ENCODE assay signal across 23 cellular contexts in genomic region chr6:35278708-35279107, GRCh38.
"Had no signal": no experiment of that assay in that cellular context is flagged by ENCODE, and none has a peak within 500 bp of the region (broad histone marks: within the 10 kb centered on the region; RNA-seq: fewer than 3 reads in every experiment).

No MANE protein-coding gene starts in this region.

- H3K4me3 ChIP-seq: gastrocnemius medialis, left lung, lung, pancreas, psoas muscle, testis, transverse colon had no signal

- H3K36me3 Mint-ChIP-seq: activated naive CD4-positive, alpha-beta T cell treated with anti-CD3 and anti-CD28 coated beads, Interleukin-2, amount 50 U/mL, for 72 hours had no signal

- H3K27me3 Mint-ChIP-seq: activated B cell treated with CpG ODN at 0.5 μM for 24 hours; activated CD8-positive, alpha-beta T cell treated with anti-CD3 and anti-CD28 coated beads for 36 hours; activated T-helper 17 cell treated with anti-CD3 and anti-CD28 coated beads, Interleukin-2, amount 50 U/mL, for 72 hours had no signal

- H3K27ac Mint-ChIP-seq: activated B cell treated with CpG ODN at 0.5 μM for 24 hours; activated CD8-positive, alpha-beta T cell treated with anti-CD3 and anti-CD28 coated beads for 36 hours; activated naive CD4-positive, alpha-beta T cell treated with anti-CD3 and anti-CD28 coated beads, Interleukin-2, amount 50 U/mL, for 72 hours; activated T-helper 17 cell treated with anti-CD3 and anti-CD28 coated beads, Interleukin-2, amount 50 U/mL, for 72 hours; nephron had no signal

- H3K4me1 Mint-ChIP-seq: activated B cell treated with CpG ODN at 0.5 μM for 24 hours; activated T-helper 17 cell treated with anti-CD3 and anti-CD28 coated beads, Interleukin-2, amount 50 U/mL, for 72 hours had no signal

- H3K4me3 Mint-ChIP-seq: activated B cell treated with CpG ODN at 0.5 μM for 24 hours; activated CD8-positive, alpha-beta T cell treated with anti-CD3 and anti-CD28 coated beads for 36 hours; activated T-cell treated with anti-CD3 and anti-CD28 coated beads, Interleukin-2, amount 50 U/mL, for 4 hours; activated T-helper 17 cell treated with anti-CD3 and anti-CD28 coated beads, Interleukin-2, amount 50 U/mL, for 72 hours; nephron had no signal

- H3K9me3 ChIP-seq: gastrocnemius medialis, left lung, pancreas, psoas muscle, testis, transverse colon had no signal

- H3K9me3 Mint-ChIP-seq: activated B cell treated with CpG ODN at 0.5 μM for 24 hours; activated CD8-positive, alpha-beta T cell treated with anti-CD3 and anti-CD28 coated beads for 36 hours; activated naive CD4-positive, alpha-beta T cell treated with anti-CD3 and anti-CD28 coated beads, Interleukin-2, amount 50 U/mL, for 72 hours; activated T-cell treated with anti-CD3 and anti-CD28 coated beads, Interleukin-2, amount 50 U/mL, for 4 hours; activated T-helper 17 cell treated with anti-CD3 and anti-CD28 coated beads, Interleukin-2, amount 50 U/mL, for 72 hours; nephron had no signal

- H3K27me3 ChIP-seq: gastrocnemius medialis, left lung, pancreas, testis, transverse colon had no signal

- H3K27ac ChIP-seq: epithelial cell of prostate, gastrocnemius medialis, left lung, pancreas, psoas muscle, testis, transverse colon had no signal

- H3K36me3 ChIP-seq: gastrocnemius medialis had no signal

- ATAC-seq: activated CD8-positive, alpha-beta T cell treated with anti-CD3 and anti-CD28 coated beads for 36 hours; activated naive CD4-positive, alpha-beta T cell treated with anti-CD3 and anti-CD28 coated beads, Interleukin-2, amount 50 U/mL, for 72 hours; activated T-cell treated with anti-CD3 and anti-CD28 coated beads, Interleukin-2, amount 50 U/mL, for 4 hours; activated T-helper 17 cell treated with anti-CD3 and anti-CD28 coated beads, Interleukin-2, amount 50 U/mL, for 72 hours; gastrocnemius medialis; left lung; pancreas; psoas muscle; stimulated activated naive CD8-positive, alpha-beta T cell treated with anti-CD3 and anti-CD28 coated beads, Interleukin-15, Interleukin-2, amounts not matched to agents 100 U/mL and 50 U/mL, for 24 hours had no signal

- H3K4me1 ChIP-seq: pancreas had no signal

- DNase-seq: activated B cell treated with CpG ODN at 0.5 μM for 24 hours; activated CD4-positive, alpha-beta T cell treated with anti-CD3 and anti-CD28 coated beads, Interleukin-2, amount 50 U/mL, for 1 hour; activated CD8-positive, alpha-beta T cell treated with anti-CD3 and anti-CD28 coated beads for 36 hours; activated naive CD4-positive, alpha-beta T cell; activated T-cell treated with anti-CD3 and anti-CD28 coated beads, Interleukin-2, amount 50 U/mL, for 4 hours; dermis blood vessel endothelial cell; effector CD8-positive, alpha-beta T cell; gastrocnemius medialis; glutamatergic neuron; hippocampal formation; left lung; pancreas; psoas muscle; stimulated activated CD4-positive, alpha-beta T cell treated with anti-CD3 and anti-CD28 coated beads, Interleukin-2, amount 100 ng/mL, for 48 hours; stimulated activated naive CD8-positive, alpha-beta T cell treated with anti-CD3 and anti-CD28 coated beads, Interleukin-15, Interleukin-2, amounts not matched to agents 100 U/mL and 50 U/mL, for 24 hours; T-helper 2 cell; testis; transverse colon had no signal
